Comparison of ENCODE assay signal across 17 cellular contexts in the genomic region with DNA sequence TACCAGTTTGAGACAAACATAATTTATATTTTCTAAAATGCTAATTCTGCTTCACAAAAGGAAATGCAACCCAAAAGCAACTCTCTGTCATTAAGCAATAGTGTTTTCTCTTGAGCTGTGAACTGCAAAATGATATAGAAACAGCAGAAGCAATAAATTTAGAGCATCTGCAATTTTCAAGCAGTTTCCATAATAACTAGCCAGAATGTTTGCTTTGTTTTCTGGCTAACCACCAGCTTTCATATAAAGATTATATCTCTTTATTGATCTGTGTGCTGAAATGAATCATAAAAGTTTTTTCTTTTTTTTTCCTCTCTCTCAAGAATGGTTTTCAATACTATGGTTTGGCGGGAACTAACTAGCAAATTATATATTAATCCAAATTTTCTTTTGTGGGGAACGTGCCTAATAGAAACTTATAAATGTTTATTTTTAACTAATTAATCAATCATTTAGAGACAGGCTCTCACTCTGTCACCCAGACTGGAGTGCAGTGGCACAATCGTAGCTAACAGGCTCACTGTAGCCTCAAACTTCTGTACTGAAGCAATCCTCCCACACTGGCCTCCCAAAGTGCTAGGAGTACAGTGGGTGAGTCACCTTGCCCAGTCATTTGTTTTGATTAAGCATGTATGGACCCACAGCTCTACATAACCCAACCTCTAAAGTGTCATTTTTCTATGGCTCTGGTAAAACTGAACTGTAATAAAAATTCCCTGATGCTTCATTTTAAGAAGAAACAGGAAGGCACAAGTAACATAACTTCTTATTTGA.
DNase-seq lines count a peak whose midpoint lies in the region; ATAC-seq, FAIRE-seq and TF ChIP-seq lines count a peak whose summit lies in the region.
"Had no signal": no experiment of that assay in that cellular context is flagged by ENCODE, and none has a peak within 500 bp of the region (broad histone marks: within the 10 kb centered on the region; RNA-seq: fewer than 3 reads in every experiment).

No MANE protein-coding gene starts in this region.

- no peak for FAIRE-seq in urothelium cell line (lab: Jason Lieb, UNC)
- FAIRE-seq: GM19239 had no signal

- no peaks in the 10 kb centered on the region for H3F3A ChIP-seq in SK-N-SH (replicated peaks; ENCODE audit: insufficient read depth)

- no peaks in the 10 kb centered on the region for H4K20me1 ChIP-seq in SK-N-SH (ENCODE audit: insufficient read depth)
- H4K20me1 ChIP-seq in mammary epithelial cell (ENCODE audit: insufficient read depth, low read length): no peaks in the 10 kb centered on the region

- no peaks in the 10 kb centered on the region; a peak in 1 of 4 replicates for H3K4me1 ChIP-seq in SK-N-SH (ENCODE audit: control insufficient read depth in 1 of 2, insufficient read depth in 2 of 2, low read depth in 1 of 2, low read length in 1 of 2)
- H3K4me1 ChIP-seq in mammary epithelial cell (ENCODE audit: insufficient read depth, low read length): no peaks in the 10 kb centered on the region
- no peaks in the 10 kb centered on the region for H3K4me1 ChIP-seq in aorta (ENCODE audit: control insufficient read depth in 1 of 2, insufficient read depth in 2 of 2, low read length in 2 of 2)
- H3K4me1 ChIP-seq: Caco-2, transverse colon had no signal

- H3K36me3 Mint-ChIP-seq in activated T-cell treated with anti-CD3 and anti-CD28 coated beads, Interleukin-2, amount 50 U/mL, for 4 hours (ENCODE audit: insufficient read depth): no peaks in the 10 kb centered on the region
- H3K36me3 Mint-ChIP-seq: activated naive CD4-positive, alpha-beta T cell treated with anti-CD3 and anti-CD28 coated beads, Interleukin-2, amount 10 ng/mL, durations not matched to agents 7 days and 5 days had no signal

- H3K79me2 ChIP-seq in SK-N-SH (ENCODE audit: insufficient read depth): no peaks in the 10 kb centered on the region
- H3K79me2 ChIP-seq in mammary epithelial cell (ENCODE audit: insufficient read depth, low read length): no peaks in the 10 kb centered on the region

- dilution Hi-C loops in mammary epithelial cell (cut with HindIII; ENCODE audit: low sequenced_read_pairs): no loop called here

- WGBS in SK-N-SH (ENCODE audit: low lambda C conversion rate): 76% methylated on average over 3 of the region's 3 CpGs
- WGBS in mammary epithelial cell (ENCODE audit: low coverage, missing lambda C conversion rate): 87% methylated on average over 3 of the region's 3 CpGs
- WGBS in aorta, 2 donors: 68 to 81% methylated on average over 3 of the region's 3 CpGs

- H3K9ac ChIP-seq in SK-N-SH: no peak overlapping the region
- H3K9ac ChIP-seq in mammary epithelial cell (ENCODE audit: insufficient read depth, low read length): no peak overlapping the region

- POLR2A ChIA-PET in SK-N-SH (lab: Yijun Ruan, JAX): no interaction called here

- H3K27ac ChIP-seq in SK-N-SH (ENCODE audit: low read depth in 2 of 2, low read length in 1 of 2) (peak overlapping the region in 1 of 2 experiments; percentile 14; a peak in 1 of 4 replicates), mammary epithelial cell (ENCODE audit: insufficient read depth, low read depth, low read length) (no peak overlapping the region), aorta (ENCODE audit: low read depth in 1 of 2, low read length in 2 of 2) (no peak overlapping the region)
- H3K27ac ChIP-seq: PC-9, transverse colon had no signal

- H3K4me2 ChIP-seq in SK-N-SH: no peak overlapping the region
- H3K4me2 ChIP-seq in mammary epithelial cell (ENCODE audit: insufficient read depth, low read depth, low read length): no peak overlapping the region
- H3K4me2 ChIP-seq: PC-9 had no signal

- H3K9me2 ChIP-seq in SK-N-SH: no peaks in the 10 kb centered on the region

- H3K36me3 ChIP-seq in SK-N-SH (replicated peaks in 1 of 2; ENCODE audit: control insufficient read depth in 1 of 2, insufficient read depth in 2 of 2, low read length in 1 of 2): no peaks in the 10 kb centered on the region
- H3K36me3 ChIP-seq in mammary epithelial cell (ENCODE audit: insufficient read depth, low read length): no peaks in the 10 kb centered on the region
- H3K36me3 ChIP-seq in aorta (ENCODE audit: control insufficient read depth in 1 of 2, insufficient read depth in 2 of 2, low read length in 1 of 2): no peaks in the 10 kb centered on the region
- H3K36me3 ChIP-seq: transverse colon had no signal

- TF ChIP-seq EP300 in SK-N-SH (IDR thresholded peaks at IDR 0.05; ENCODE audit: borderline replicate concordance in 1 of 2, low read depth in 1 of 2, low read length in 1 of 2): no peak

- H3K4me3 Mint-ChIP-seq in activated T-cell treated with anti-CD3 and anti-CD28 coated beads, Interleukin-2, amount 50 U/mL, for 4 hours: no peak overlapping the region
- H3K4me3 Mint-ChIP-seq: activated naive CD4-positive, alpha-beta T cell treated with anti-CD3 and anti-CD28 coated beads, Interleukin-2, amount 10 ng/mL, durations not matched to agents 7 days and 5 days had no signal

- H3K4me3 ChIP-seq in SK-N-SH (ENCODE audit: low read depth in 2 of 2, low read length in 1 of 2): no peak overlapping the region
- no peak overlapping the region for H3K4me3 ChIP-seq in mammary epithelial cell (replicated peaks in 1 of 3; ENCODE audit: insufficient read depth in 1 of 3, low read depth in 2 of 3, low read length in 3 of 3)
- H3K4me3 ChIP-seq in aorta (ENCODE audit: low read length in 2 of 2): no peak overlapping the region
- H3K4me3 ChIP-seq: PC-9, transverse colon had no signal

- no TSS peak for BruUV-seq in mammary epithelial cell (replicated peaks; lab: Mats Ljungman, UMichigan)

- DNase-seq in SK-N-SH (no peak), NCI-H69 (lab: John Stamatoyannopoulos, UW) (peak; percentile 64), mammary epithelial cell (peak; percentile 56), urothelium cell line (ENCODE audit: low spot score) (peak; percentile 2), aorta (no peak)
- DNase-seq in activated T-cell treated with anti-CD3 and anti-CD28 coated beads, Interleukin-2, amount 50 U/mL, for 4 hours: no peak
- no peak for DNase-seq in activated effector memory CD4-positive, alpha-beta T cell treated with Interleukin-2 at 50 U/mL for 16 hours
- DNase-seq: activated CD4-positive, CD25-positive, alpha-beta regulatory T cell treated with anti-CD3 and anti-CD28 coated beads, Interleukin-2, amount 50 U/mL, for 72 hours; activated naive CD4-positive, alpha-beta T cell treated with anti-CD3 and anti-CD28 coated beads, Interleukin-2, amount 10 ng/mL, durations not matched to agents 7 days and 5 days; Caco-2; caudate nucleus; mesendoderm; PC-9; stimulated activated CD4-positive, alpha-beta T cell treated with anti-CD3 and anti-CD28 coated beads, Interleukin-4, amount 100 ng/mL, for 4 hours; transverse colon had no signal

- H3K27me3 ChIP-seq in SK-N-SH (ENCODE audit: insufficient read depth): no peaks in the 10 kb centered on the region
- no peaks in the 10 kb centered on the region for H3K27me3 ChIP-seq in mammary epithelial cell (ENCODE audit: insufficient read depth, low read length)
- no peaks in the 10 kb centered on the region for H3K27me3 ChIP-seq in aorta (ENCODE audit: control insufficient read depth in 1 of 2, insufficient read depth in 2 of 2, low read length in 1 of 2)
- H3K27me3 ChIP-seq: transverse colon had no signal

- TF ChIP-seq CTCF in SK-N-SH (IDR thresholded peaks at IDR 0.05) (no peak), mammary epithelial cell (conservative IDR thresholded peaks at IDR 0.05 in 1 of 2, IDR thresholded peaks at IDR 0.05 in 1 of 2; ENCODE audit: extremely low read depth in 1 of 2, insufficient read depth in 1 of 2, low read depth in 1 of 2, low read length in 2 of 2) (no peak)

- H3K9me3 Mint-ChIP-seq in activated T-cell treated with anti-CD3 and anti-CD28 coated beads, Interleukin-2, amount 50 U/mL, for 4 hours: no peaks in the 10 kb centered on the region
- H3K9me3 Mint-ChIP-seq: activated naive CD4-positive, alpha-beta T cell treated with anti-CD3 and anti-CD28 coated beads, Interleukin-2, amount 10 ng/mL, durations not matched to agents 7 days and 5 days had no signal

- TF ChIP-seq RAD21 in SK-N-SH (IDR thresholded peaks at IDR 0.05; ENCODE audit: low read length): no peak

- H3K9me3 ChIP-seq in SK-N-SH (no peaks in the 10 kb centered on the region), mammary epithelial cell (replicated peaks; ENCODE audit: insufficient read depth, low read length) (no peaks in the 10 kb centered on the region), aorta (ENCODE audit: control insufficient read depth, low read length) (no peaks in the 10 kb centered on the region)
- H3K9me3 ChIP-seq: Caco-2, transverse colon had no signal

- intact Hi-C loops in mammary epithelial cell (cut with micrococcal nuclease): no loop called here
- intact Hi-C loops in aorta (cut with DNase I): no loop called here

- in situ Hi-C loops in mammary epithelial cell (cut with MboI; ENCODE audit: low sequenced_read_pairs in 2 of 2): no loop called here

- H3K4me1 Mint-ChIP-seq in activated T-cell treated with anti-CD3 and anti-CD28 coated beads, Interleukin-2, amount 50 U/mL, for 4 hours (ENCODE audit: low read depth): no peaks in the 10 kb centered on the region
- H3K4me1 Mint-ChIP-seq: activated naive CD4-positive, alpha-beta T cell treated with anti-CD3 and anti-CD28 coated beads, Interleukin-2, amount 10 ng/mL, durations not matched to agents 7 days and 5 days had no signal

- CTCF ChIA-PET in SK-N-SH (lab: Yijun Ruan, JAX): no interaction called here
- CTCF ChIA-PET in mammary epithelial cell (lab: Charles Lee; ENCODE audit: low non-redundant PET): no interaction called here

- no peak overlapping the region for H2AFZ ChIP-seq in SK-N-SH (ENCODE audit: low read depth)
- H2AFZ ChIP-seq in mammary epithelial cell (ENCODE audit: low read depth, low read length): no peak overlapping the region
- H2AFZ ChIP-seq: PC-9 had no signal

- no peaks in the 10 kb centered on the region for H3K27me3 Mint-ChIP-seq in activated T-cell treated with anti-CD3 and anti-CD28 coated beads, Interleukin-2, amount 50 U/mL, for 4 hours (ENCODE audit: low read depth)
- H3K27me3 Mint-ChIP-seq: activated naive CD4-positive, alpha-beta T cell treated with anti-CD3 and anti-CD28 coated beads, Interleukin-2, amount 10 ng/mL, durations not matched to agents 7 days and 5 days had no signal

- no peak for ATAC-seq in SK-N-SH treated with all-trans-retinoic acid at 6 μM for 48 hours
- ATAC-seq in activated T-cell treated with anti-CD3 and anti-CD28 coated beads, Interleukin-2, amount 50 U/mL, for 4 hours: no peak
- no peak for ATAC-seq in aorta (ENCODE audit: low FRiP score)

TF ChIP-seq in SK-N-SH, 30 proteins besides CTCF, POLR2A, EP300 and RAD21 (continues in another document):
- 0 out of 2 replicates have a peak, but pooled peaks have one; percentile 20 for TF ChIP-seq JUND (IDR thresholded peaks at IDR 0.05)
- TF ChIP-seq FOSL2 (IDR thresholded peaks at IDR 0.05; ENCODE audit: borderline replicate concordance, low read depth): peak; percentile 20; the same call in 1 of the 2 replicates
- TF ChIP-seq TEAD4 (IDR thresholded peaks at IDR 0.05; ENCODE audit: borderline replicate concordance, insufficient read depth): no peak

Comparison
In these comparisons a context has a peak if more than half of its experiments do, and no peak if none do; other contexts are left out.
1. DNase-seq: peak in NCI-H69 (single experiment), mammary epithelial cell (single experiment) and urothelium cell line (single experiment); none in SK-N-SH (single experiment), activated T-cell treated with anti-CD3 and anti-CD28 coated beads, Interleukin-2, amount 50 U/mL, for 4 hours (single experiment), aorta (0 of 2) and activated effector memory CD4-positive, alpha-beta T cell treated with Interleukin-2 at 50 U/mL for 16 hours (single experiment).